ENCODE assay signal across 1 cellular context in the genomic region with DNA sequence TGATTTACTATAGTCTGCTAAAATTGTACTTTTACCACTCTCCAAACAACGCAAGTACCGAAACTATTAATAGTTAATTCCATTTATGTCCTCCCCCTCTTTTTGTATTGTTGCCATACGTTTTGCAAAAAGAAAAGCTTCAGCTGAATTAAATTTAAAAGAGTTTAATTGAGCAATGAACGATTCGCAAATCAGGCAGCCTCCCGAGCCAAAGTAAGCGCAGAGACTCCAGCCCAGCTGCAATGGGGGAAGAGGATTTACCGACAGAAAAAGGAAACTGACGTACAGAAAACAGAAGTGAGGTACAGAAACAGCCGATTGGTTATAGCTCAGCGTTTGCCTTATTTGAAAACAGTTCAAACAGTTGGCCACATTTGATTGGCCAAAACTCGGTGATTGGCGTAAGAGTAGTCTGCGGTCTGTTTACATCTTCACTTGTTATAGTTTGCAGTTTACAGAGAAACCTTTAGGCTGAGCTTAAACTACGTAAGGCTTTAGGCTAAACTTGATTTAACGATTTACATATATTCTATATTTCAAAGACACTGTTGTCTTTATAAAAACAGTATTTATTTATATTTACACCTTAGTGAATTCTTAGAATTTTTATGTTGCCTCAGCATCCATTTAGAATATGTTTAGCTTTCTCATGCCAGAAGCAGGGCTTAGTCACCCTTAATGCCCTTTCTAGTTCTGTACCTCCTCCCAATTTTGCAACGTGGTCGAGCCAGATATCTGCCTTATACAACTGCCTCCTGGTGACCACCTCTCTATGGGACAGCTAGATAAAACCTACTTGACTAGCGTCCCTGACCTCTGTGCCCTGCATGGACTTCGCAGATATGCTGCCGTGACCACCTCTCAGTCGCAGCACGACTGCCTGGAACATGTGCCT.
TF ChIP-seq lines count a peak whose summit lies in the region.

No MANE protein-coding gene starts in this region.

TF ChIP-seq in K562, 482 proteins besides CTCF, POLR2A, EP300 and RAD21 (continued from another document and continues in another):
- TF ChIP-seq JUNB (CRISPR knock-in tag; conservative IDR thresholded peaks at IDR 0.05) (no peak), ZNF668 (CRISPR knock-in tag; IDR thresholded peaks at IDR 0.05) (no peak), ARNT (IDR thresholded peaks at IDR 0.05) (peak; percentile 92 to 93), SMC3 (conservative IDR thresholded peaks at IDR 0.05; ENCODE audit: insufficient read depth, low read depth, low read length) (no peak), ZNF143 (CRISPR knock-in tag; IDR thresholded peaks at IDR 0.05) (no peak), BCOR (IDR thresholded peaks at IDR 0.05) (peak; percentile 76), MYNN (IDR thresholded peaks at IDR 0.05) (peak; percentile 94), MYNN (CRISPR knock-in tag; IDR thresholded peaks at IDR 0.05) (no peak), ASH1L (IDR thresholded peaks at IDR 0.05; ENCODE audit: borderline replicate concordance, low read depth, partially characterized antibody) (peak; percentile 65), STAT5B (CRISPR knock-in tag; IDR thresholded peaks at IDR 0.05) (no peak), RBM22 (IDR thresholded peaks at IDR 0.05; ENCODE audit: low read depth, low read length, poor library complexity, severe bottlenecking) (no peak), SP2 (IDR thresholded peaks at IDR 0.05; ENCODE audit: extremely low read depth, low read depth, low read length, poor library complexity, severe bottlenecking) (no peak), MCM5 (IDR thresholded peaks at IDR 0.05; ENCODE audit: low read depth) (no peak), TAF15 (IDR thresholded peaks at IDR 0.05; ENCODE audit: low read depth, low read length) (no peak), TGIF2 (CRISPR knock-in tag; IDR thresholded peaks at IDR 0.05) (no peak), BACH1 (tag; IDR thresholded peaks at IDR 0.05) (no peak), PHB2 (IDR thresholded peaks at IDR 0.05; ENCODE audit: low read depth) (peak; percentile 95), ZNF316 (IDR thresholded peaks at IDR 0.05) (peak; percentile 93), RFX7 (CRISPR knock-in tag; IDR thresholded peaks at IDR 0.05) (no peak), ZNF121 (CRISPR knock-in tag; conservative IDR thresholded peaks at IDR 0.05) (no peak), E2F3 (CRISPR knock-in tag; IDR thresholded peaks at IDR 0.05) (no peak), ZFP36 (IDR thresholded peaks at IDR 0.05; ENCODE audit: low read depth, low read length, partially characterized antibody) (no peak), NRF1 (conservative IDR thresholded peaks at IDR 0.05 in 1 of 2, IDR thresholded peaks at IDR 0.05 in 1 of 2) (peak; percentile 18 to 39; a peak in 1 of 4 replicates), ZNF274 (IDR thresholded peaks at IDR 0.05; ENCODE audit: borderline replicate concordance, low read depth, low read length) (no peak; the same call in 1 of the 2 replicates), NEUROD1 (IDR thresholded peaks at IDR 0.05; ENCODE audit: borderline replicate concordance, low read depth, low read length, partially characterized antibody) (peak; percentile 71), GABPB1 (CRISPR knock-in tag; IDR thresholded peaks at IDR 0.05) (no peak; the same call in 1 of the 2 replicates), ILK (tag; IDR thresholded peaks at IDR 0.05; ENCODE audit: borderline replicate concordance, low read depth) (no peak), RFX5 (IDR thresholded peaks at IDR 0.05; ENCODE audit: low read depth, low read length) (peak; percentile 64; the same call in 1 of the 2 replicates), HNRNPUL1 (IDR thresholded peaks at IDR 0.05; ENCODE audit: low read length) (no peak), ZNF263 (CRISPR knock-in tag; IDR thresholded peaks at IDR 0.05; ENCODE audit: borderline replicate concordance) (no peak), FOXK1 (CRISPR knock-in tag; IDR thresholded peaks at IDR 0.05; ENCODE audit: borderline replicate concordance) (no peak), MBD2 (IDR thresholded peaks at IDR 0.05; ENCODE audit: borderline replicate concordance, low read depth) (peak; percentile 70), POLR3A (IDR thresholded peaks at IDR 0.05; ENCODE audit: borderline replicate concordance, extremely low read depth, insufficient read depth, insufficient read length) (no peak), JUN (IDR thresholded peaks at IDR 0.05; ENCODE audit: borderline replicate concordance, low read depth, low read length) (peak; percentile 68; the same call in 1 of the 2 replicates), JUN (CRISPR knock-in tag; IDR thresholded peaks at IDR 0.05; ENCODE audit: borderline replicate concordance) (no peak)
- TF ChIP-seq, protein P1, sequence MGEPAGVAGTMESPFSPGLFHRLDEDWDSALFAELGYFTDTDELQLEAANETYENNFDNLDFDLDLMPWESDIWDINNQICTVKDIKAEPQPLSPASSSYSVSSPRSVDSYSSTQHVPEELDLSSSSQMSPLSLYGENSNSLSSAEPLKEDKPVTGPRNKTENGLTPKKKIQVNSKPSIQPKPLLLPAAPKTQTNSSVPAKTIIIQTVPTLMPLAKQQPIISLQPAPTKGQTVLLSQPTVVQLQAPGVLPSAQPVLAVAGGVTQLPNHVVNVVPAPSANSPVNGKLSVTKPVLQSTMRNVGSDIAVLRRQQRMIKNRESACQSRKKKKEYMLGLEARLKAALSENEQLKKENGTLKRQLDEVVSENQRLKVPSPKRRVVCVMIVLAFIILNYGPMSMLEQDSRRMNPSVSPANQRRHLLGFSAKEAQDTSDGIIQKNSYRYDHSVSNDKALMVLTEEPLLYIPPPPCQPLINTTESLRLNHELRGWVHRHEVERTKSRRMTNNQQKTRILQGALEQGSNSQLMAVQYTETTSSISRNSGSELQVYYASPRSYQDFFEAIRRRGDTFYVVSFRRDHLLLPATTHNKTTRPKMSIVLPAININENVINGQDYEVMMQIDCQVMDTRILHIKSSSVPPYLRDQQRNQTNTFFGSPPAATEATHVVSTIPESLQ (CRISPR knock-in tag; IDR thresholded peaks at IDR 0.05), result no peak
- TF ChIP-seq, protein P2, sequence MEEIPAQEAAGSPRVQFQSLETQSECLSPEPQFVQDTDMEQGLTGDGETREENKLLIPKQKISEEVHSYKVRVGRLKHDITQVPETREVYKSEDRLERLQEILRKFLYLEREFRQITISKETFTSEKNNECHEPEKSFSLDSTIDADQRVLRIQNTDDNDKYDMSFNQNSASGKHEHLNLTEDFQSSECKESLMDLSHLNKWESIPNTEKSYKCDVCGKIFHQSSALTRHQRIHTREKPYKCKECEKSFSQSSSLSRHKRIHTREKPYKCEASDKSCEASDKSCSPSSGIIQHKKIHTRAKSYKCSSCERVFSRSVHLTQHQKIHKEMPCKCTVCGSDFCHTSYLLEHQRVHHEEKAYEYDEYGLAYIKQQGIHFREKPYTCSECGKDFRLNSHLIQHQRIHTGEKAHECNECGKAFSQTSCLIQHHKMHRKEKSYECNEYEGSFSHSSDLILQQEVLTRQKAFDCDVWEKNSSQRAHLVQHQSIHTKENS (CRISPR knock-in tag; IDR thresholded peaks at IDR 0.05), result no peak
- TF ChIP-seq, protein P3, sequence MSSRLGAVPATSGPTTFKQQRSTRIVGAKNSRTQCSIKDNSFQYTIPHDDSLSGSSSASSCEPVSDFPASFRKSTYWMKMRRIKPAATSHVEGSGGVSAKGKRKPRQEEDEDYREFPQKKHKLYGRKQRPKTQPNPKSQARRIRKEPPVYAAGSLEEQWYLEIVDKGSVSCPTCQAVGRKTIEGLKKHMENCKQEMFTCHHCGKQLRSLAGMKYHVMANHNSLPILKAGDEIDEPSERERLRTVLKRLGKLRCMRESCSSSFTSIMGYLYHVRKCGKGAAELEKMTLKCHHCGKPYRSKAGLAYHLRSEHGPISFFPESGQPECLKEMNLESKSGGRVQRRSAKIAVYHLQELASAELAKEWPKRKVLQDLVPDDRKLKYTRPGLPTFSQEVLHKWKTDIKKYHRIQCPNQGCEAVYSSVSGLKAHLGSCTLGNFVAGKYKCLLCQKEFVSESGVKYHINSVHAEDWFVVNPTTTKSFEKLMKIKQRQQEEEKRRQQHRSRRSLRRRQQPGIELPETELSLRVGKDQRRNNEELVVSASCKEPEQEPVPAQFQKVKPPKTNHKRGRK (tag; IDR thresholded peaks at IDR 0.05), result no peak
- TF ChIP-seq, protein P4, sequence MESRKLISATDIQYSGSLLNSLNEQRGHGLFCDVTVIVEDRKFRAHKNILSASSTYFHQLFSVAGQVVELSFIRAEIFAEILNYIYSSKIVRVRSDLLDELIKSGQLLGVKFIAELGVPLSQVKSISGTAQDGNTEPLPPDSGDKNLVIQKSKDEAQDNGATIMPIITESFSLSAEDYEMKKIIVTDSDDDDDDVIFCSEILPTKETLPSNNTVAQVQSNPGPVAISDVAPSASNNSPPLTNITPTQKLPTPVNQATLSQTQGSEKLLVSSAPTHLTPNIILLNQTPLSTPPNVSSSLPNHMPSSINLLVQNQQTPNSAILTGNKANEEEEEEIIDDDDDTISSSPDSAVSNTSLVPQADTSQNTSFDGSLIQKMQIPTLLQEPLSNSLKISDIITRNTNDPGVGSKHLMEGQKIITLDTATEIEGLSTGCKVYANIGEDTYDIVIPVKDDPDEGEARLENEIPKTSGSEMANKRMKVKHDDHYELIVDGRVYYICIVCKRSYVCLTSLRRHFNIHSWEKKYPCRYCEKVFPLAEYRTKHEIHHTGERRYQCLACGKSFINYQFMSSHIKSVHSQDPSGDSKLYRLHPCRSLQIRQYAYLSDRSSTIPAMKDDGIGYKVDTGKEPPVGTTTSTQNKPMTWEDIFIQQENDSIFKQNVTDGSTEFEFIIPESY (CRISPR knock-in tag; IDR thresholded peaks at IDR 0.05), result 0 out of 2 replicates have a peak, but pooled peaks have one; percentile 34
- TF ChIP-seq, protein P5, sequence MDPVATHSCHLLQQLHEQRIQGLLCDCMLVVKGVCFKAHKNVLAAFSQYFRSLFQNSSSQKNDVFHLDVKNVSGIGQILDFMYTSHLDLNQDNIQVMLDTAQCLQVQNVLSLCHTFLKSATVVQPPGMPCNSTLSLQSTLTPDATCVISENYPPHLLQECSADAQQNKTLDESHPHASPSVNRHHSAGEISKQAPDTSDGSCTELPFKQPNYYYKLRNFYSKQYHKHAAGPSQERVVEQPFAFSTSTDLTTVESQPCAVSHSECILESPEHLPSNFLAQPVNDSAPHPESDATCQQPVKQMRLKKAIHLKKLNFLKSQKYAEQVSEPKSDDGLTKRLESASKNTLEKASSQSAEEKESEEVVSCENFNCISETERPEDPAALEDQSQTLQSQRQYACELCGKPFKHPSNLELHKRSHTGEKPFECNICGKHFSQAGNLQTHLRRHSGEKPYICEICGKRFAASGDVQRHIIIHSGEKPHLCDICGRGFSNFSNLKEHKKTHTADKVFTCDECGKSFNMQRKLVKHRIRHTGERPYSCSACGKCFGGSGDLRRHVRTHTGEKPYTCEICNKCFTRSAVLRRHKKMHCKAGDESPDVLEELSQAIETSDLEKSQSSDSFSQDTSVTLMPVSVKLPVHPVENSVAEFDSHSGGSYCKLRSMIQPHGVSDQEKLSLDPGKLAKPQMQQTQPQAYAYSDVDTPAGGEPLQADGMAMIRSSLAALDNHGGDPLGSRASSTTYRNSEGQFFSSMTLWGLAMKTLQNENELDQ (CRISPR knock-in tag; IDR thresholded peaks at IDR 0.05; ENCODE audit: borderline replicate concordance), result no peak
- TF ChIP-seq, protein P6, sequence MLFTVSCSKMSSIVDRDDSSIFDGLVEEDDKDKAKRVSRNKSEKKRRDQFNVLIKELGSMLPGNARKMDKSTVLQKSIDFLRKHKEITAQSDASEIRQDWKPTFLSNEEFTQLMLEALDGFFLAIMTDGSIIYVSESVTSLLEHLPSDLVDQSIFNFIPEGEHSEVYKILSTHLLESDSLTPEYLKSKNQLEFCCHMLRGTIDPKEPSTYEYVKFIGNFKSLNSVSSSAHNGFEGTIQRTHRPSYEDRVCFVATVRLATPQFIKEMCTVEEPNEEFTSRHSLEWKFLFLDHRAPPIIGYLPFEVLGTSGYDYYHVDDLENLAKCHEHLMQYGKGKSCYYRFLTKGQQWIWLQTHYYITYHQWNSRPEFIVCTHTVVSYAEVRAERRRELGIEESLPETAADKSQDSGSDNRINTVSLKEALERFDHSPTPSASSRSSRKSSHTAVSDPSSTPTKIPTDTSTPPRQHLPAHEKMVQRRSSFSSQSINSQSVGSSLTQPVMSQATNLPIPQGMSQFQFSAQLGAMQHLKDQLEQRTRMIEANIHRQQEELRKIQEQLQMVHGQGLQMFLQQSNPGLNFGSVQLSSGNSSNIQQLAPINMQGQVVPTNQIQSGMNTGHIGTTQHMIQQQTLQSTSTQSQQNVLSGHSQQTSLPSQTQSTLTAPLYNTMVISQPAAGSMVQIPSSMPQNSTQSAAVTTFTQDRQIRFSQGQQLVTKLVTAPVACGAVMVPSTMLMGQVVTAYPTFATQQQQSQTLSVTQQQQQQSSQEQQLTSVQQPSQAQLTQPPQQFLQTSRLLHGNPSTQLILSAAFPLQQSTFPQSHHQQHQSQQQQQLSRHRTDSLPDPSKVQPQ (CRISPR knock-in tag; IDR thresholded peaks at IDR 0.05; ENCODE audit: borderline replicate concordance), result peak; percentile 78; the same call in 1 of the 2 replicates
- TF ChIP-seq, protein P7, sequence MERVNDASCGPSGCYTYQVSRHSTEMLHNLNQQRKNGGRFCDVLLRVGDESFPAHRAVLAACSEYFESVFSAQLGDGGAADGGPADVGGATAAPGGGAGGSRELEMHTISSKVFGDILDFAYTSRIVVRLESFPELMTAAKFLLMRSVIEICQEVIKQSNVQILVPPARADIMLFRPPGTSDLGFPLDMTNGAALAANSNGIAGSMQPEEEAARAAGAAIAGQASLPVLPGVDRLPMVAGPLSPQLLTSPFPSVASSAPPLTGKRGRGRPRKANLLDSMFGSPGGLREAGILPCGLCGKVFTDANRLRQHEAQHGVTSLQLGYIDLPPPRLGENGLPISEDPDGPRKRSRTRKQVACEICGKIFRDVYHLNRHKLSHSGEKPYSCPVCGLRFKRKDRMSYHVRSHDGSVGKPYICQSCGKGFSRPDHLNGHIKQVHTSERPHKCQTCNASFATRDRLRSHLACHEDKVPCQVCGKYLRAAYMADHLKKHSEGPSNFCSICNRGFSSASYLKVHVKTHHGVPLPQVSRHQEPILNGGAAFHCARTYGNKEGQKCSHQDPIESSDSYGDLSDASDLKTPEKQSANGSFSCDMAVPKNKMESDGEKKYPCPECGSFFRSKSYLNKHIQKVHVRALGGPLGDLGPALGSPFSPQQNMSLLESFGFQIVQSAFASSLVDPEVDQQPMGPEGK (CRISPR knock-in tag; IDR thresholded peaks at IDR 0.05; ENCODE audit: borderline replicate concordance), result no peak
- TF ChIP-seq, protein P8, sequence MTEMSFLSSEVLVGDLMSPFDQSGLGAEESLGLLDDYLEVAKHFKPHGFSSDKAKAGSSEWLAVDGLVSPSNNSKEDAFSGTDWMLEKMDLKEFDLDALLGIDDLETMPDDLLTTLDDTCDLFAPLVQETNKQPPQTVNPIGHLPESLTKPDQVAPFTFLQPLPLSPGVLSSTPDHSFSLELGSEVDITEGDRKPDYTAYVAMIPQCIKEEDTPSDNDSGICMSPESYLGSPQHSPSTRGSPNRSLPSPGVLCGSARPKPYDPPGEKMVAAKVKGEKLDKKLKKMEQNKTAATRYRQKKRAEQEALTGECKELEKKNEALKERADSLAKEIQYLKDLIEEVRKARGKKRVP (CRISPR knock-in tag; IDR thresholded peaks at IDR 0.05), result no peak
